20 cellular contexts compared by ENCODE assay signal in genomic region chr7:94240902-94241301, GRCh38.
"Had no signal": no experiment of that assay in that cellular context is flagged by ENCODE, and none has a peak within 500 bp of the region (broad histone marks: within the 10 kb centered on the region; RNA-seq: fewer than 3 reads in every experiment).

No MANE protein-coding gene starts in this region.

- H3K9me3 ChIP-seq: ascending aorta, neutrophil, thyroid gland had no signal

- H3K27ac ChIP-seq: ascending aorta, cardiac muscle cell, neutrophil, parathyroid adenoma, thyroid gland, WERI-Rb-1 had no signal

- H3K9ac ChIP-seq: parathyroid adenoma had no signal

- DNase-seq: activated CD4-positive, alpha-beta T cell treated with anti-CD3 and anti-CD28 coated beads for 1 hour; activated CD4-positive, alpha-beta T cell treated with anti-CD3 and anti-CD28 coated beads, Interleukin-2, amount 50 U/mL, for 4 hours; activated effector memory CD4-positive, alpha-beta T cell treated with anti-CD3 and anti-CD28 coated beads, Interleukin-2, amount 50 U/mL, for 16 hours; activated naive CD4-positive, alpha-beta T cell treated with anti-CD3 and anti-CD28 coated beads, Interleukin-2, amount 50 U/mL, for 16 hours; activated T-cell treated with anti-CD3 and anti-CD28 coated beads, Interleukin-2, amount 50 U/mL, for 72 hours; dermis blood vessel endothelial cell; effector memory CD4-positive, alpha-beta T cell; left ventricle myocardium superior; naive thymus-derived CD4-positive, alpha-beta T cell; stimulated activated CD4-positive, alpha-beta T cell treated with anti-CD3 and anti-CD28 coated beads, Interleukin-12 subunit alpha, Interleukin-12 subunit beta, amount 100 ng/mL, for 4 hours; stimulated activated CD4-positive, alpha-beta T cell treated with anti-CD3 and anti-CD28 coated beads, Interleukin-1b, Interleukin-23, amount 100 ng/mL, for 48 hours; stimulated activated CD8-positive, alpha-beta memory T cell treated with anti-CD3 and anti-CD28 coated beads, Interleukin-4, amount 100 ng/mL, for 48 hours; stimulated activated naive CD4-positive, alpha-beta T cell; T-helper 2 cell; thyroid gland; WERI-Rb-1 had no signal

- H3K36me3 ChIP-seq: ascending aorta, cardiac muscle cell, neutrophil, thyroid gland, WERI-Rb-1 had no signal

- H3K4me1 ChIP-seq: ascending aorta, parathyroid adenoma, thyroid gland had no signal

- ATAC-seq: activated T-cell treated with anti-CD3 and anti-CD28 coated beads, Interleukin-2, amount 50 U/mL, for 72 hours; left ventricle myocardium superior; naive thymus-derived CD4-positive, alpha-beta T cell had no signal

- H3K27me3 ChIP-seq: ascending aorta, cardiac muscle cell, neutrophil, thyroid gland had no signal

- H2AFZ ChIP-seq: parathyroid adenoma had no signal

- H3K4me3 ChIP-seq: ascending aorta, cardiac muscle cell, thyroid gland had no signal
